ENCODE assay signal across 18 cellular contexts in the genomic region with DNA sequence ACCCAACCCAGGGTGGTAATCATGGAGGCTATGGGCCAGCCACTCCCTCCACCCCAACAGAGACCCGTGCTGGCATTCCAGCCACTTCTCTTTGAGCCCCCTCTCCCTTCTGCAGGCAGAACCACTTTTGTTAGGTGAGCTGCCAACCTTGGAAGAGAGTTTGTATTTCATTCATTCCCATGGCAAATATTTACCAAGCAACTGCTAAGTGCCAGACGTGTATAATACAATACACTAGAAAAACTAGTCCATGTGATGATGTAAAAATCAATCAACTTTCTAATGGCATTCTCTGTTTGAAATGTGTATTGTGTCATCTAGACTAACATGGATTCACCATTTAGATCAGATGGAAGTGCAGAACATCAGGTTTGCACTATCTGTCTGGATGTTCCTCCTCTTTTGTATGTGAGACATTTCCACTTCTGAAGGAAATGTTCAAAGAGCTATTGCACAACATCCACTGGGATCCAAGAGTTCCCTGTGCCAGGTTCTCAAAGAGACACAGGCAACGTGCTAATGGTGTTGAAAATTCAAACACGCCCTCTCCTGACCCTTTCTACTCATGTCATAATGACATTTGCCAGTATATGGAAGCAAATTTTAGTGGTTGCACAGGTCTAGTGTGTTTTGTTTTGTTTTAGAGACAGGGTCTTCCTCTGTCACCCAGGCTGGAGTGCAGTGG. TPM values are rescaled to one million over a fixed set of nuclear protein-coding genes. Genes with fewer than 3 reads are reported as not detected.
DNase-seq lines count a peak whose midpoint lies in the region; ATAC-seq, FAIRE-seq and TF ChIP-seq lines count a peak whose summit lies in the region.
"Had no signal": no experiment of that assay in that cellular context is flagged by ENCODE, and none has a peak within 500 bp of the region (broad histone marks: within the 10 kb centered on the region; RNA-seq: fewer than 3 reads in every experiment).

No MANE protein-coding gene starts in this region.

- no peak overlapping the region for H3K27ac Mint-ChIP-seq in naive thymus-derived CD8-positive, alpha-beta T cell
- H3K27ac Mint-ChIP-seq: activated CD8-positive, alpha-beta memory T cell treated with anti-CD3 and anti-CD28 coated beads, Interleukin-2, amount 10 ng/mL, durations not matched to agents 7 days and 5 days; CD4-positive, alpha-beta T cell; dendritic cell treated with granulocyte-macrophage colony-stimulating factor and Interleukin-4, amounts not matched to agents 40 ng/mL and 50 ng/mL, for 4 days; nephron had no signal

- H3K27me3 ChIP-seq in H1 (replicated peaks in 1 of 4; ENCODE audit: control insufficient read depth in 3 of 4, extremely low read depth in 1 of 4, insufficient read depth in 3 of 4, low read length in 3 of 4): peaks cover 22 to 34% (median 31%) of the 10 kb centered on the region in 4 experiments

- WGBS in H1 (ENCODE audit: extremely low coverage in 1 of 2, insufficient coverage in 1 of 2, insufficient read length in 1 of 2, insufficient replicate concordance in 2 of 2, low coverage in 1 of 2, low lambda C conversion rate in 2 of 2, missing lambda C conversion rate in 1 of 2), 2 experiments: 70% methylated on average over 4 of the region's 4 CpGs; no CpG with 5 or more reads in 1 of the 2 experiments

- TF ChIP-seq EP300 in H1 (IDR thresholded peaks at IDR 0.05; ENCODE audit: borderline replicate concordance in 1 of 2, low read depth in 2 of 2, low read length in 2 of 2): no peak

- POLR2A ChIA-PET in H1 (lab: Charles Lee; ENCODE audit: partially characterized antibody): no interaction called here
- POLR2A ChIA-PET in naive thymus-derived CD8-positive, alpha-beta T cell (lab: Charles Lee): no interaction called here

- no peak for TF ChIP-seq RAD21 in H1 (IDR thresholded peaks at IDR 0.05 in 1 of 2, conservative IDR thresholded peaks at IDR 0.05 in 1 of 2; ENCODE audit: low read depth in 2 of 2, low read length in 2 of 2)

- no peaks in the 10 kb centered on the region for H3K9me3 Mint-ChIP-seq in naive thymus-derived CD8-positive, alpha-beta T cell
- H3K9me3 Mint-ChIP-seq: CD4-positive, alpha-beta T cell; dendritic cell treated with granulocyte-macrophage colony-stimulating factor and Interleukin-4, amounts not matched to agents 40 ng/mL and 50 ng/mL, for 4 days; nephron had no signal

- no peaks in the 10 kb centered on the region for H3K9me3 ChIP-seq in H1 (ENCODE audit: insufficient read depth in 2 of 2, low read depth in 1 of 2, low read length in 1 of 2)

- H2BK5ac ChIP-seq in H1 (ENCODE audit: low read depth, low read length): no peak overlapping the region

- H3K56ac ChIP-seq in H1 (replicated peaks; ENCODE audit: insufficient read length, low read depth, low read length): no peak overlapping the region

- H3K4me1 ChIP-seq in H1 (replicated peaks in 1 of 4; ENCODE audit: control insufficient read depth in 3 of 4, insufficient read depth in 4 of 4, low read length in 3 of 4): peaks cover 0 to 3% (median under 1%) of the 10 kb centered on the region in 4 experiments; a peak in 4 of 7 replicates

- no peaks in the 10 kb centered on the region for H3K79me1 ChIP-seq in H1 (ENCODE audit: low read depth, low read length)

- H3K18ac ChIP-seq in H1 (ENCODE audit: extremely low read depth, low read length): no peak overlapping the region

- H2BK120ac ChIP-seq in H1 (replicated peaks; ENCODE audit: low read depth, low read length): no peak overlapping the region

- no peak overlapping the region for H2BK20ac ChIP-seq in H1 (ENCODE audit: low read length)

- no peak overlapping the region for H3K14ac ChIP-seq in H1 (ENCODE audit: insufficient read length)

- no peak overlapping the region for H3K4me3 ChIP-seq in NB4 (ENCODE audit: low read depth, low read length)
- no peak overlapping the region for H3K4me3 ChIP-seq in H1 (ENCODE audit: extremely low read depth in 1 of 4, insufficient read depth in 2 of 4, low read depth in 3 of 4, low read length in 4 of 4)
- H3K4me3 ChIP-seq: lung had no signal

- no peak overlapping the region for H3K23ac ChIP-seq in H1 (ENCODE audit: insufficient read length)

- H4K8ac ChIP-seq in H1 (ENCODE audit: extremely low read depth, insufficient read depth, low read length): no peak overlapping the region

- H3K4me1 Mint-ChIP-seq in naive thymus-derived CD8-positive, alpha-beta T cell: peaks cover 2 to 6% (median 4%) of the 10 kb centered on the region in 4 donors
- H3K4me1 Mint-ChIP-seq: nephron had no signal

- DNase-seq in NCI-H146 (lab: John Stamatoyannopoulos, UW) (peak; percentile 5), NCI-H146 treated with DMSO at 0.1 percent for 48 hours (lab: John Stamatoyannopoulos, UW; ENCODE audit: unreplicated experiment) (no peak), NB4 (ENCODE audit: low read depth) (peak; percentile 29), H1 (ENCODE audit: low read depth in 1 of 2, low spot score in 2 of 2) (no peak), omental fat pad (ENCODE audit: low spot score) (no peak)
- no peak for DNase-seq in naive thymus-derived CD8-positive, alpha-beta T cell
- DNase-seq: activated CD8-positive, alpha-beta memory T cell treated with anti-CD3 and anti-CD28 coated beads, Interleukin-2, amount 10 ng/mL, durations not matched to agents 7 days and 5 days; activated gamma-delta T cell treated with Interleukin-2 at 50 U/mL for 16 hours; CD4-positive, alpha-beta T cell; Karpas-422 had no signal

- FAIRE-seq in H1 (lab: Jason Lieb, UNC): no peak

- peaks cover 15 to 32% (median 29%) of the 10 kb centered on the region in 5 donors for H3K27me3 Mint-ChIP-seq in naive thymus-derived CD8-positive, alpha-beta T cell

- H4K20me1 ChIP-seq in H1 (replicated peaks in 1 of 2; ENCODE audit: control insufficient read depth in 1 of 2, insufficient read depth in 2 of 2, low read length in 2 of 2): peaks cover 0 to 2% of the 10 kb centered on the region in 2 experiments

- H3K9ac ChIP-seq in H1 (replicated peaks in 1 of 4; ENCODE audit: extremely low read depth in 1 of 4, low read depth in 3 of 4, low read length in 3 of 4): no peak overlapping the region

- H3K4me2 ChIP-seq in H1 (ENCODE audit: insufficient read depth in 1 of 2, low read depth in 2 of 2, low read length in 2 of 2): no peak overlapping the region

- no peak overlapping the region for H2BK15ac ChIP-seq in H1 (ENCODE audit: low read length)

- no peak overlapping the region for H3K27ac ChIP-seq in H1 (ENCODE audit: low read depth, low read length)

- peaks cover 0 to 4% (median 0%) of the 10 kb centered on the region in 4 experiments; a peak in 1 of 8 replicates for H3K36me3 ChIP-seq in H1 (ENCODE audit: control insufficient read depth in 2 of 4, insufficient read depth in 4 of 4, low read length in 3 of 4)

- CTCF ChIA-PET in H1 (lab: Charles Lee; ENCODE audit: partially characterized antibody): interaction anchor here (0.7 to 2.6 kb wide), 5 partner anchors 9 to 430 kb away, joined by 3 to 12 read pairs (median 6); no protein-coding TSS in a partner anchor

- no peak overlapping the region for H2BK12ac ChIP-seq in H1 (ENCODE audit: low read depth, low read length)

- H3K4me3 Mint-ChIP-seq in naive thymus-derived CD8-positive, alpha-beta T cell: no peak overlapping the region
- H3K4me3 Mint-ChIP-seq: activated CD8-positive, alpha-beta memory T cell treated with anti-CD3 and anti-CD28 coated beads, Interleukin-2, amount 10 ng/mL, durations not matched to agents 7 days and 5 days; CD4-positive, alpha-beta T cell; dendritic cell treated with granulocyte-macrophage colony-stimulating factor and Interleukin-4, amounts not matched to agents 40 ng/mL and 50 ng/mL, for 4 days; nephron had no signal

- no peak overlapping the region for H4K91ac ChIP-seq in H1 (replicated peaks; ENCODE audit: insufficient read length, low read length)

- H3K23me2 ChIP-seq in H1 (ENCODE audit: low read depth, low read length): peaks cover 5% of the 10 kb centered on the region; the same call in 1 of the 2 replicates

- no peak overlapping the region for H3K4ac ChIP-seq in H1 (replicated peaks; ENCODE audit: insufficient read length, low read depth, low read length)

- no peak overlapping the region for H2AFZ ChIP-seq in H1 (ENCODE audit: low read length)

- H3K36me3 Mint-ChIP-seq in naive thymus-derived CD8-positive, alpha-beta T cell: peaks cover 0 to 2% (median 0%) of the 10 kb centered on the region in 3 donors

- TF ChIP-seq POLR2A in NB4 (IDR thresholded peaks at IDR 0.05; ENCODE audit: extremely low read depth, insufficient read length): no peak
- no peak for TF ChIP-seq POLR2A in H1 (IDR thresholded peaks at IDR 0.05; ENCODE audit: control extremely low read depth in 1 of 2, low read depth in 2 of 2, low read length in 2 of 2)

- no peak for TF ChIP-seq CTCF in NB4 (IDR thresholded peaks at IDR 0.05; ENCODE audit: low read depth, low read length)
- no peak for TF ChIP-seq CTCF in H1 (IDR thresholded peaks at IDR 0.05; ENCODE audit: control extremely low read depth in 1 of 3, insufficient read depth in 1 of 3, low read depth in 1 of 3, low read length in 3 of 3)
- TF ChIP-seq CTCF in omental fat pad (IDR thresholded peaks at IDR 0.05): no peak

- H3K79me2 ChIP-seq in H1 (ENCODE audit: control insufficient read depth in 1 of 2, insufficient read depth in 2 of 2, low read length in 2 of 2): no peaks in the 10 kb centered on the region

- H4K5ac ChIP-seq in H1 (ENCODE audit: insufficient read length, low read depth, low read length): no peak overlapping the region

- ATAC-seq in omental fat pad (ENCODE audit: low FRiP score) (peak; percentile 34), GM21576 (IDR thresholded peaks at IDR 0.05; ENCODE audit: unreplicated experiment) (no peak)
- no peak for ATAC-seq in activated CD4-positive, CD25-positive, alpha-beta regulatory T cell treated with anti-CD3 and anti-CD28 coated beads, Interleukin-2, amount 50 U/mL, for 24 hours
- ATAC-seq in naive thymus-derived CD8-positive, alpha-beta T cell: no peak
- ATAC-seq: activated CD8-positive, alpha-beta memory T cell treated with anti-CD3 and anti-CD28 coated beads, Interleukin-2, amount 10 ng/mL, durations not matched to agents 7 days and 5 days had no signal

- H2AK5ac ChIP-seq in H1 (ENCODE audit: low read depth, low read length): no peak overlapping the region

RNA-seq across cellular contexts. Expression of a gene that starts 5.4 kb away (rescaled TPM):
- total RNA-seq in H1 (2021; fragmentation: NEBNext Ultra II Directional; extraction: Animal tissue kit (Norgen Biotek cat#: 25700)): 0.24 TPM in 1 of 2 replicates, not detected in the other
- 0.29 and 0.69 TPM in 2 replicates for polyA plus RNA-seq in H1 (2011; rRNA removed)
- 0.16 TPM for polyA plus RNA-seq in H1 (2011; cell fraction: cytosol; rRNA removed)
- 0.30 TPM for polyA plus RNA-seq in H1 (2011; cell fraction: nucleus; rRNA removed)
- polyA plus RNA-seq in H1 (2012, experiment 1 of 2): 0.13 to 0.24 TPM in 2 of 4 replicates, not detected in the others
- polyA plus RNA-seq in H1 (2012, experiment 2 of 2): not detected
- 0.26 TPM for polyA plus RNA-seq in H1 (2013, experiment 1 of 2)
- 0.20 TPM for polyA plus RNA-seq in H1 (2013, experiment 2 of 2)
- polyA minus RNA-seq in H1 (2011; rRNA and poly(A)+ RNA removed): 0.16 and 0.20 TPM in 2 replicates
- not detected for polyA minus RNA-seq in H1 (2011; cell fraction: cytosol; rRNA and poly(A)+ RNA removed)
- 1.2 TPM for polyA minus RNA-seq in H1 (2011; cell fraction: nucleus; rRNA and poly(A)+ RNA removed)
- total RNA-seq in omental fat pad: under 1 TPM in 1 of 4 donors, not detected in 3; 0.72 TPM
- not detected for total RNA-seq in naive thymus-derived CD8-positive, alpha-beta T cell
- not detected for polyA plus RNA-seq in naive thymus-derived CD8-positive, alpha-beta T cell
- total RNA-seq: A673; activated CD8-positive, alpha-beta memory T cell treated with anti-CD3 and anti-CD28 coated beads, Interleukin-2, amount 10 ng/mL, durations not matched to agents 7 days and 5 days; CD4-positive, alpha-beta T cell; lung had no signal
- polyA plus RNA-seq: esophagus, thymus had no signal

RNA-seq across cellular contexts. Expression of a gene that starts 22.2 kb away (rescaled TPM):
- 2.7 and 6.5 TPM in 2 replicates for total RNA-seq in H1 (2021; fragmentation: NEBNext Ultra II Directional; extraction: Animal tissue kit (Norgen Biotek cat#: 25700))
- 0.98 and 1.3 TPM in 2 replicates for polyA plus RNA-seq in H1 (2011; rRNA removed)
- polyA plus RNA-seq in H1 (2011; cell fraction: cytosol; rRNA removed): 2.1 TPM
- 2.2 TPM for polyA plus RNA-seq in H1 (2011; cell fraction: nucleus; rRNA removed)
- 2.8 to 6.3 TPM (median 3.3 TPM) in 4 replicates for polyA plus RNA-seq in H1 (2012, experiment 1 of 2)
- 7.4 TPM for polyA plus RNA-seq in H1 (2012, experiment 2 of 2)
- polyA plus RNA-seq in H1 (2013, experiment 1 of 2): 4.0 TPM
- 3.5 TPM for polyA plus RNA-seq in H1 (2013, experiment 2 of 2)
- 0.93 and 1.7 TPM in 2 replicates for polyA minus RNA-seq in H1 (2011; rRNA and poly(A)+ RNA removed)
- polyA minus RNA-seq in H1 (2011; cell fraction: cytosol; rRNA and poly(A)+ RNA removed): 1.8 TPM
- polyA minus RNA-seq in H1 (2011; cell fraction: nucleus; rRNA and poly(A)+ RNA removed): 3.1 TPM
- total RNA-seq in omental fat pad: 1 to 10 TPM; 4.5 to 9.6 (median 7.7) TPM
- 10 to 100 TPM; 13.0 to 13.3 TPM for total RNA-seq in naive thymus-derived CD8-positive, alpha-beta T cell
- 1 to 10 TPM; 7.8 to 8.9 (median 8.8) TPM for polyA plus RNA-seq in naive thymus-derived CD8-positive, alpha-beta T cell

Comparison
In these comparisons a context has a peak if more than half of its experiments do, and no peak if none do; other contexts are left out.
1. DNase-seq: peak in NCI-H146 (single experiment) and NB4 (single experiment); none in NCI-H146 treated with DMSO at 0.1 percent for 48 hours (single experiment), H1 (0 of 2), omental fat pad (single experiment) and naive thymus-derived CD8-positive, alpha-beta T cell (0 of 10).